In genomic region chr19:46603752-46604241, GRCh38 we compare ENCODE assay signal across 10 cellular contexts. TPM values are rescaled to one million over a fixed set of nuclear protein-coding genes. Genes with fewer than 3 reads are reported as not detected.
DNase-seq lines count a peak whose midpoint lies in the region; ATAC-seq, FAIRE-seq and TF ChIP-seq lines count a peak whose summit lies in the region.
"Had no signal": no experiment of that assay in that cellular context is flagged by ENCODE, and none has a peak within 500 bp of the region (broad histone marks: within the 10 kb centered on the region; RNA-seq: fewer than 3 reads in every experiment).

No MANE protein-coding gene starts in this region.

- TF ChIP-seq POLR2A in breast epithelium (IDR thresholded peaks at IDR 0.05) (no peak), K562 (conservative IDR thresholded peaks at IDR 0.05) (no peak), upper lobe of left lung (IDR thresholded peaks at IDR 0.05) (no peak)

- H3K4me1 Mint-ChIP-seq in MCF 10A (ENCODE audit: insufficient read depth, unreplicated experiment): peaks cover 4% of the 10 kb centered on the region

- H2AFZ ChIP-seq in K562 (ENCODE audit: low read depth, low read length): no peak overlapping the region

- CTCF ChIA-PET in MCF 10A (lab: Yijun Ruan, JAX): interaction anchor here (2.6 kb wide), 1 partner anchor 58 kb away, joined by 14 read pairs; no protein-coding TSS in a partner anchor
- CTCF ChIA-PET in K562 (lab: Yijun Ruan, JAX; ENCODE audit: low intra/inter-chr PET ratio): interaction anchor here (0.6 kb wide), 1 partner anchor 264 kb away, joined by 3 read pairs; no protein-coding TSS in a partner anchor

- peaks cover 0 to 4% of the 10 kb centered on the region in 2 donors for H3K9me3 ChIP-seq in breast epithelium
- peaks cover 10% of the 10 kb centered on the region for H3K9me3 ChIP-seq in K562 (replicated peaks; ENCODE audit: control insufficient read depth, insufficient read depth, low read depth, low read length)
- H3K9me3 ChIP-seq in mucosa of stomach (ENCODE audit: control insufficient read depth, low read length): no peaks in the 10 kb centered on the region
- H3K9me3 ChIP-seq in upper lobe of left lung: no peaks in the 10 kb centered on the region

- no peaks in the 10 kb centered on the region for H3K27me3 ChIP-seq in breast epithelium
- no peaks in the 10 kb centered on the region for H3K27me3 ChIP-seq in K562 (ENCODE audit: control insufficient read depth in 2 of 2, insufficient read depth in 2 of 2, low read length in 2 of 2)
- no peaks in the 10 kb centered on the region for H3K27me3 ChIP-seq in mucosa of stomach (ENCODE audit: control insufficient read depth, insufficient read depth, low read length)
- no peaks in the 10 kb centered on the region for H3K27me3 ChIP-seq in upper lobe of left lung

- peaks cover 35% of the 10 kb centered on the region for H4K20me1 ChIP-seq in K562 (replicated peaks; ENCODE audit: control insufficient read depth, insufficient read depth, low read length)

- 86% methylated on average over 9 of the region's 9 CpGs for WGBS in K562 (ENCODE audit: insufficient coverage, low coverage, missing lambda C conversion rate)
- WGBS in upper lobe of left lung, 2 donors: 76 to 80% methylated on average over 8 to 9 of the region's 9 CpGs

- H3K9me1 ChIP-seq in K562 (ENCODE audit: control insufficient read depth, insufficient read depth, low read length): no peaks in the 10 kb centered on the region

- in situ Hi-C loops in K562 (cut with MboI) (no loop called here), GM13976 (cut with MboI; ENCODE audit: low sequenced_read_pairs, unreplicated experiment) (no loop called here)

- peak overlapping the region; percentile 76; the same call in 1 of the 2 replicates for H3K4me2 ChIP-seq in K562 (ENCODE audit: insufficient read depth, low read length)

- peaks cover 46% of the 10 kb centered on the region for H3K36me3 Mint-ChIP-seq in MCF 10A (ENCODE audit: insufficient read depth, unreplicated experiment)

- no peak overlapping the region for H3K4me3 ChIP-seq in breast epithelium
- H3K4me3 ChIP-seq in K562: no peak overlapping the region
- H3K4me3 ChIP-seq in mucosa of stomach (ENCODE audit: low read length): peak overlapping the region; percentile 96
- H3K4me3 ChIP-seq in upper lobe of left lung: no peak overlapping the region
- H3K4me3 ChIP-seq: lung had no signal

- intact Hi-C loops in MCF 10A (cut with micrococcal nuclease) (no loop called here), breast epithelium (cut with DNase I; ENCODE audit: low total_unique reads) (no loop called here), K562 (cut with micrococcal nuclease) (no loop called here)

- no peak overlapping the region for H3K27ac Mint-ChIP-seq in MCF 10A (ENCODE audit: low read depth, unreplicated experiment)

- POLR2A ChIA-PET in MCF 10A (lab: Yijun Ruan, JAX): interaction anchor here (0.7 to 3.5 kb wide), 2 partner anchors 7 to 247 kb away, joined by 3 to 16 read pairs; partner anchors contain the start of gene AP2S1
- POLR2A ChIA-PET in K562 (lab: Yijun Ruan, JAX): interaction anchor here (0.8 to 3.6 kb wide), 5 partner anchors 8 to 60 kb away, joined by 3 to 30 read pairs (median 3); no protein-coding TSS in a partner anchor

- H3K27ac ChIP-seq in breast epithelium (peak overlapping the region in 1 of 2 donors; percentile 96), K562 (ENCODE audit: extremely low read depth, low read depth, low read length) (no peak overlapping the region), upper lobe of left lung (peak overlapping the region in 3 of 4 donors; percentile 97 to 99 (median 98))

- H3K27me3 Mint-ChIP-seq in MCF 10A (ENCODE audit: insufficient read depth, unreplicated experiment): no peaks in the 10 kb centered on the region

- H3K36me3 ChIP-seq in breast epithelium: no peaks in the 10 kb centered on the region
- peaks cover 60% of the 10 kb centered on the region; the same call in 2 of the 3 replicates for H3K36me3 ChIP-seq in K562 (ENCODE audit: control insufficient read depth, insufficient read depth, low read length)
- H3K36me3 ChIP-seq in mucosa of stomach (ENCODE audit: control insufficient read depth, insufficient read depth, low read length): peaks cover 16% of the 10 kb centered on the region
- peaks cover 14 to 39% (median 36%) of the 10 kb centered on the region in 4 donors for H3K36me3 ChIP-seq in upper lobe of left lung

- H3K9me3 Mint-ChIP-seq in MCF 10A (ENCODE audit: unreplicated experiment): no peaks in the 10 kb centered on the region

- peak overlapping the region; percentile 96 for H3K4me3 Mint-ChIP-seq in MCF 10A (ENCODE audit: unreplicated experiment)

- H3K9ac ChIP-seq in K562 (ENCODE audit: insufficient read depth in 1 of 2, low read depth in 2 of 2, low read length in 2 of 2): peak overlapping the region; percentile 71 to 100; a peak in 1 of 4 replicates
- peak overlapping the region; percentile 100 for H3K9ac ChIP-seq in mucosa of stomach (ENCODE audit: low read length)

- ATAC-seq in K562 (no peak), upper lobe of left lung (ENCODE audit: low FRiP score in 2 of 2) (no peak)

- BruUV-seq in MCF 10A (replicated peaks; lab: Mats Ljungman, UMichigan): no TSS peak
- no TSS peak for BruUV-seq in K562 (replicated peaks; lab: Mats Ljungman, UMichigan)

- TF ChIP-seq EP300 in K562 (IDR thresholded peaks at IDR 0.05; ENCODE audit: low read length) (no peak), upper lobe of left lung (IDR thresholded peaks at IDR 0.05) (no peak)

- DNase-seq in MCF 10A (ENCODE audit: unreplicated experiment) (no peak), breast epithelium (ENCODE audit: low spot score in 2 of 2) (no peak), K562 (ENCODE audit: extremely low read depth in 1 of 4, low spot score in 3 of 4) (peak in 2 of 4 experiments; percentile 17 to 22), upper lobe of left lung (no peak), HUDEP-2 (lab: John Stamatoyannopoulos, UW; ENCODE audit: unreplicated experiment in 76 of 76) (no peak), GM13976 (ENCODE audit: low spot score) (no peak)
- no peak for DNase-seq in effector CD4-positive, alpha-beta T cell
- DNase-seq: NCI-H2029 treated with DMSO at 0.1 percent for 48 hours had no signal

- no peak for FAIRE-seq in K562 (lab: Jason Lieb, UNC)

- peaks cover 49% of the 10 kb centered on the region for H3K79me2 ChIP-seq in K562 (ENCODE audit: control insufficient read depth, insufficient read depth, low read length)

- H3K4me1 ChIP-seq in breast epithelium (peaks cover 7 to 20% of the 10 kb centered on the region in 2 donors), K562 (replicated peaks in 1 of 2; ENCODE audit: control insufficient read depth in 2 of 2, insufficient read depth in 2 of 2, low read length in 2 of 2) (peaks cover 15 to 48% of the 10 kb centered on the region in 2 experiments; a peak in 4 of 5 replicates), mucosa of stomach (ENCODE audit: control insufficient read depth, insufficient read depth, low read length) (peaks cover 24% of the 10 kb centered on the region), upper lobe of left lung (peaks cover 23 to 32% (median 28%) of the 10 kb centered on the region in 4 donors)

- no peak for TF ChIP-seq RAD21 in K562 (CRISPR knock-in tag; conservative IDR thresholded peaks at IDR 0.05 in 1 of 2, IDR thresholded peaks at IDR 0.05 in 1 of 2)

- TF ChIP-seq CTCF in MCF 10A (IDR thresholded peaks at IDR 0.05; ENCODE audit: unreplicated experiment) (no peak), breast epithelium (IDR thresholded peaks at IDR 0.05) (no peak), K562 (IDR thresholded peaks at IDR 0.05 in 2 of 3, conservative IDR thresholded peaks at IDR 0.05 in 1 of 3; ENCODE audit: insufficient read depth in 2 of 3, low read depth in 1 of 3, low read length in 3 of 3) (no peak), upper lobe of left lung (IDR thresholded peaks at IDR 0.05) (no peak), GM13976 (IDR thresholded peaks at IDR 0.05; ENCODE audit: borderline replicate concordance, control extremely low read depth, extremely low read depth, insufficient read depth, missing control alignments) (no peak)

RNA-seq across cellular contexts. Expression of gene CALM3, which starts 2.7 kb away (rescaled TPM):
- total RNA-seq in MCF 10A (2022) (103 and 120 TPM in 2 replicates), breast epithelium (100 to 1,000 TPM in 1 of 3 donors, 10 to 100 TPM in 2; 85.9 to 129 (median 86.6) TPM), K562 (2014; rRNA removed) (149 and 180 TPM in 2 replicates), K562 (2014; rRNA removed; fragmentation: Illumina TruSeq; extraction: Trizol) (126 and 150 TPM in 2 replicates), K562 (2015; rRNA removed; fragmentation: Illumina TruSeq; extraction: Trizol) (154 and 156 TPM in 2 replicates), K562 (2021) (277 TPM in 2 replicates), upper lobe of left lung (100 to 1,000 TPM in 4 of 6 donors, 10 to 100 TPM in 2; 74.4 to 176 (median 123) TPM)
- total RNA-seq in K562 (2011; cell fraction: chromatin; rRNA removed; ENCODE audit: low replicate concordance): 68.2 and 118 TPM in 2 replicates
- total RNA-seq in K562 (2011; cell fraction: nucleolus; rRNA removed): 47.8 and 53.5 TPM in 2 replicates
- total RNA-seq in K562 (2011; cell fraction: nucleoplasm; rRNA removed): 91.9 and 153 TPM in 2 replicates
- polyA plus RNA-seq in K562 (2011; rRNA removed) (255 and 327 TPM in 2 replicates), K562 (2014; fragmentation: Illumina TruSeq; extraction: Trizol) (307 and 350 TPM in 2 replicates), K562 (2014; fragmentation: Nextera tagmentation; extraction: Ambion mirVana) (10 to 100 TPM; 34.6 to 40.2 TPM), K562 (2014; rRNA removed) (266 and 273 TPM in 2 replicates)
- polyA plus RNA-seq in K562 (2011; cell fraction: cytosol; rRNA removed): 230 and 235 TPM in 2 replicates
- 152 and 155 TPM in 2 replicates for polyA plus RNA-seq in K562 (2011; cell fraction: nucleus; rRNA removed)
- 203 and 388 TPM in 2 replicates for polyA plus RNA-seq in K562 (2012)
- polyA minus RNA-seq in K562 (2011; rRNA and poly(A)+ RNA removed): 333 and 438 TPM in 2 replicates
- polyA minus RNA-seq in K562 (2011; cell fraction: cytosol; rRNA and poly(A)+ RNA removed): 82.3 and 91.6 TPM in 2 replicates
- polyA minus RNA-seq in K562 (2011; cell fraction: nucleus; rRNA and poly(A)+ RNA removed): 20.3 and 36.9 TPM in 2 replicates

RNA-seq across cellular contexts. Expression of gene PTGIR, which starts 21.1 kb away (rescaled TPM):
- total RNA-seq in MCF 10A (2022) (not detected in 2 replicates), breast epithelium (1 to 10 TPM in 2 of 3 donors, under 1 TPM in 1; 0.29 to 6.9 (median 1.3) TPM), K562 (2014; rRNA removed) (0.61 and 1.5 TPM in 2 replicates), K562 (2014; rRNA removed; fragmentation: Illumina TruSeq; extraction: Trizol) (0.18 and 0.45 TPM in 2 replicates), K562 (2015; rRNA removed; fragmentation: Illumina TruSeq; extraction: Trizol) (0.30 and 0.36 TPM in 2 replicates), K562 (2021) (1.4 and 1.9 TPM in 2 replicates), upper lobe of left lung (10 to 100 TPM in 3 of 6 donors, 1 to 10 TPM in 3; 6.4 to 26.0 (median 11.1) TPM)
- 3.0 and 9.9 TPM in 2 replicates for total RNA-seq in K562 (2011; cell fraction: chromatin; rRNA removed; ENCODE audit: low replicate concordance)
- 4.3 and 7.3 TPM in 2 replicates for total RNA-seq in K562 (2011; cell fraction: nucleolus; rRNA removed)
- total RNA-seq in K562 (2011; cell fraction: nucleoplasm; rRNA removed): 3.1 and 3.6 TPM in 2 replicates
- polyA plus RNA-seq in K562 (2011; rRNA removed) (1.7 and 2.0 TPM in 2 replicates), K562 (2014; fragmentation: Illumina TruSeq; extraction: Trizol) (0.58 and 0.65 TPM in 2 replicates), K562 (2014; fragmentation: Nextera tagmentation; extraction: Ambion mirVana) (under 1 TPM in 1 of 2 experiments, not detected in 1; 0.11 TPM), K562 (2014; rRNA removed) (1.7 and 3.4 TPM in 2 replicates)
- 1.6 and 7.6 TPM in 2 replicates for polyA plus RNA-seq in K562 (2011; cell fraction: cytosol; rRNA removed)
- polyA plus RNA-seq in K562 (2011; cell fraction: nucleus; rRNA removed): 3.7 and 12.1 TPM in 2 replicates
- polyA plus RNA-seq in K562 (2012): 0.46 and 0.89 TPM in 2 replicates
- polyA minus RNA-seq in K562 (2011; rRNA and poly(A)+ RNA removed): 0.24 and 0.35 TPM in 2 replicates
- polyA minus RNA-seq in K562 (2011; cell fraction: cytosol; rRNA and poly(A)+ RNA removed): 0.38 TPM in 1 of 2 replicates, not detected in the other
- 1.1 and 1.2 TPM in 2 replicates for polyA minus RNA-seq in K562 (2011; cell fraction: nucleus; rRNA and poly(A)+ RNA removed)

RNA-seq across cellular contexts. Expression of gene GNG8, which starts 32.2 kb away (rescaled TPM):
- total RNA-seq in MCF 10A (2022) (not detected in 2 replicates), breast epithelium (not detected), K562 (2014; rRNA removed) (not detected in 2 replicates), K562 (2014; rRNA removed; fragmentation: Illumina TruSeq; extraction: Trizol) (not detected in 2 replicates), K562 (2015; rRNA removed; fragmentation: Illumina TruSeq; extraction: Trizol) (not detected in 2 replicates), K562 (2021) (not detected in 2 replicates), upper lobe of left lung (not detected)
- not detected in 2 replicates for total RNA-seq in K562 (2011; cell fraction: chromatin; rRNA removed; ENCODE audit: low replicate concordance)
- not detected in 2 replicates for total RNA-seq in K562 (2011; cell fraction: nucleolus; rRNA removed)
- total RNA-seq in K562 (2011; cell fraction: nucleoplasm; rRNA removed): not detected in 2 replicates
- polyA plus RNA-seq in K562 (2011; rRNA removed) (not detected in 2 replicates), K562 (2014; fragmentation: Illumina TruSeq; extraction: Trizol) (not detected in 2 replicates), K562 (2014; fragmentation: Nextera tagmentation; extraction: Ambion mirVana) (1 to 10 TPM in 1 of 2 experiments, not detected in 1; 1.3 TPM), K562 (2014; rRNA removed) (not detected in 2 replicates)
- polyA plus RNA-seq in K562 (2011; cell fraction: cytosol; rRNA removed): not detected in 2 replicates
- polyA plus RNA-seq in K562 (2011; cell fraction: nucleus; rRNA removed): not detected in 2 replicates
- polyA plus RNA-seq in K562 (2012): not detected in 2 replicates
- polyA minus RNA-seq in K562 (2011; rRNA and poly(A)+ RNA removed): not detected in 2 replicates
- polyA minus RNA-seq in K562 (2011; cell fraction: cytosol; rRNA and poly(A)+ RNA removed): not detected in 2 replicates
- not detected in 2 replicates for polyA minus RNA-seq in K562 (2011; cell fraction: nucleus; rRNA and poly(A)+ RNA removed)
- total RNA-seq: lung had no signal
- polyA plus RNA-seq: lung had no signal

RNA-seq across cellular contexts. Expression of gene DACT3, which starts 57.2 kb away (rescaled TPM):
- total RNA-seq in MCF 10A (2022): 0.09 TPM in 1 of 2 replicates, not detected in the other
- 1 to 10 TPM in 2 of 3 donors, under 1 TPM in 1; 0.48 to 3.9 (median 1.9) TPM for total RNA-seq in breast epithelium
- total RNA-seq in K562 (2011; cell fraction: chromatin; rRNA removed; ENCODE audit: low replicate concordance): 6.5 and 10.4 TPM in 2 replicates
- total RNA-seq in K562 (2011; cell fraction: nucleolus; rRNA removed): 5.1 and 6.8 TPM in 2 replicates
- 6.0 and 8.6 TPM in 2 replicates for total RNA-seq in K562 (2011; cell fraction: nucleoplasm; rRNA removed)
- total RNA-seq in K562 (2014; rRNA removed): 4.7 and 6.5 TPM in 2 replicates
- total RNA-seq in K562 (2014; rRNA removed; fragmentation: Illumina TruSeq; extraction: Trizol): 2.8 TPM in 2 replicates
- total RNA-seq in K562 (2015; rRNA removed; fragmentation: Illumina TruSeq; extraction: Trizol): 2.3 and 2.5 TPM in 2 replicates
- 5.9 and 6.5 TPM in 2 replicates for total RNA-seq in K562 (2021)
- polyA plus RNA-seq in K562 (2011; rRNA removed): 3.3 and 3.5 TPM in 2 replicates
- 3.0 and 6.0 TPM in 2 replicates for polyA plus RNA-seq in K562 (2011; cell fraction: cytosol; rRNA removed)
- polyA plus RNA-seq in K562 (2011; cell fraction: nucleus; rRNA removed): 3.7 and 5.0 TPM in 2 replicates
- polyA plus RNA-seq in K562 (2012): 1.3 and 2.1 TPM in 2 replicates
- polyA plus RNA-seq in K562 (2014; fragmentation: Illumina TruSeq; extraction: Trizol): 4.1 and 4.2 TPM in 2 replicates
- under 1 TPM; 0.67 to 0.83 TPM for polyA plus RNA-seq in K562 (2014; fragmentation: Nextera tagmentation; extraction: Ambion mirVana)
- polyA plus RNA-seq in K562 (2014; rRNA removed): 3.3 and 5.1 TPM in 2 replicates
- 1.9 and 3.0 TPM in 2 replicates for polyA minus RNA-seq in K562 (2011; rRNA and poly(A)+ RNA removed)
- polyA minus RNA-seq in K562 (2011; cell fraction: cytosol; rRNA and poly(A)+ RNA removed): 2.0 and 2.5 TPM in 2 replicates
- 0.67 and 1.1 TPM in 2 replicates for polyA minus RNA-seq in K562 (2011; cell fraction: nucleus; rRNA and poly(A)+ RNA removed)
- 10 to 100 TPM in 2 of 6 donors, 1 to 10 TPM in 4; 1.8 to 12.0 (median 4.0) TPM for total RNA-seq in upper lobe of left lung
